1 cellular context compared by ENCODE assay signal in the genomic region with DNA sequence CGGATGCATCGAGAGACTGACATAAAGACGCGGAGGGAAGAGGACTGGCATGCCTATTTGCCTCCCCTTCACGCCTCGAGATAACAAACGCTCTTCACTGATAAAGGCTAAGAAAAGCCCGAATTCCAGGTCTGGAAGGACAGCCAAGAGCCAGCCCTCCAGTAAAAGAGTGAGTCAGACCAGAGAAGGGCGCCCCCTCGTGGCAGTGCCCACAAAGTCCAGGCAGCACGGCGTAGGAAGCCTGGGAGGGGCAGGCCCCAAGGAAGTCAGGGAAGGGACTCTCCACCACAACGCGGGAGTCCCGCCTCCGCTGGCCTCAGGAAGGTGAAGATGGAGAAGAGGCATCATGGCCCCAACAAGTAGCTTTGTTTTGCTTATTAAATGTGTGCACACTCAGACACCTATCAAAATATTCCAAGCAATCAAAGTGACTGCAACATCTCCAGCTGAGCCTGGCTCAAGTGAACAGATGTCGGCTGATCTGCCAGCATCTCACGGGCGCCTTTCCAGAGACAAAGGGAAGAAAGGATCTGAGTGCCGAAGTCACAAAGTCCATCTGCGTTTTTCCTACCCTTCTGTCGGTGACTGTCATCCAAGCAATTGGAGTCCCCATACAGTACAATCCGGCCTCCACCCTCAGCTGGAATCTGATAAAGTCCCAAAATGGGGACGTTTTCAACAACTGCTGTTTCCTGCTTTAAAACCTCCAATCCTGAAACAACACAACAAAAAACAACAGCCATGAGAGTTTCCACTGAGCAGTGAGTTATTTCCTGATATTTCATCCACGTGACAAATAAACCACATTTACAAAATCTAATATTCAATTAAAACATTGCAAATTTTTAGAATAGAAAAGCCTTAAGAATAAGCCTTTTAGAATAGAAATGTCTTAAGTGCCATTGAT.
TF ChIP-seq lines count a peak whose summit lies in the region.

No MANE protein-coding gene starts in this region.

TF ChIP-seq in HepG2, 621 proteins besides CTCF, POLR2A, EP300 and RAD21 (continued from another document and continues in another):
- TF ChIP-seq ZNF687 (CRISPR knock-in tag; IDR thresholded peaks at IDR 0.05) (peak; percentile 55), ZNF720 (CRISPR knock-in tag; IDR thresholded peaks at IDR 0.05) (no peak), NFE2L1 (CRISPR knock-in tag; IDR thresholded peaks at IDR 0.05; ENCODE audit: borderline replicate concordance) (no peak), ZNF512 (CRISPR knock-in tag; IDR thresholded peaks at IDR 0.05) (no peak), ZSCAN21 (CRISPR knock-in tag; IDR thresholded peaks at IDR 0.05; ENCODE audit: borderline replicate concordance) (no peak), ZNF180 (CRISPR knock-in tag; IDR thresholded peaks at IDR 0.05; ENCODE audit: borderline replicate concordance, low read depth) (no peak), HHEX (CRISPR knock-in tag; IDR thresholded peaks at IDR 0.05) (no peak), NAIF1 (CRISPR knock-in tag; IDR thresholded peaks at IDR 0.05; ENCODE audit: borderline replicate concordance) (no peak), ZFP90 (CRISPR knock-in tag; IDR thresholded peaks at IDR 0.05; ENCODE audit: borderline replicate concordance) (no peak), NFKBIZ (CRISPR knock-in tag; IDR thresholded peaks at IDR 0.05) (no peak), DMAP1 (CRISPR knock-in tag; IDR thresholded peaks at IDR 0.05) (no peak), ZNF317 (CRISPR knock-in tag; IDR thresholded peaks at IDR 0.05) (no peak), NFKB2 (CRISPR knock-in tag; IDR thresholded peaks at IDR 0.05; ENCODE audit: borderline replicate concordance) (peak; percentile 56; the same call in 1 of the 2 replicates), NCOA2 (CRISPR knock-in tag; IDR thresholded peaks at IDR 0.05) (no peak), HES4 (CRISPR knock-in tag; IDR thresholded peaks at IDR 0.05; ENCODE audit: borderline replicate concordance) (0 out of 2 replicates have a peak, but pooled peaks have one; percentile 40), MXD4 (CRISPR knock-in tag; IDR thresholded peaks at IDR 0.05) (no peak), EED (CRISPR knock-in tag; IDR thresholded peaks at IDR 0.05) (no peak; the same call in 1 of the 2 replicates), ZNF557 (CRISPR knock-in tag; IDR thresholded peaks at IDR 0.05) (no peak), STAG1 (CRISPR knock-in tag; IDR thresholded peaks at IDR 0.05) (peak; percentile 80), ETS1 (CRISPR knock-in tag; IDR thresholded peaks at IDR 0.05) (no peak), ZBTB33 (CRISPR knock-in tag; IDR thresholded peaks at IDR 0.05) (peak; percentile 62), FOXC1 (CRISPR knock-in tag; IDR thresholded peaks at IDR 0.05; ENCODE audit: borderline replicate concordance) (0 out of 2 replicates have a peak, but pooled peaks have one; percentile 37), CCDC6 (CRISPR knock-in tag; IDR thresholded peaks at IDR 0.05) (no peak), ZNF335 (CRISPR knock-in tag; IDR thresholded peaks at IDR 0.05) (no peak), PRPF4 (IDR thresholded peaks at IDR 0.05; ENCODE audit: low read depth, low read length, poor library complexity, severe bottlenecking) (peak; percentile 30), ZNF652 (CRISPR knock-in tag; IDR thresholded peaks at IDR 0.05; ENCODE audit: borderline replicate concordance, low read depth) (no peak), ZNF260 (CRISPR knock-in tag; IDR thresholded peaks at IDR 0.05; ENCODE audit: borderline replicate concordance, low read depth) (no peak), ASH2L (IDR thresholded peaks at IDR 0.05; ENCODE audit: insufficient read length, low read depth, low read length) (no peak), ZKSCAN5 (CRISPR knock-in tag; IDR thresholded peaks at IDR 0.05) (no peak), GTF2F1 (IDR thresholded peaks at IDR 0.05; ENCODE audit: low read length) (no peak)
- TF ChIP-seq, protein P1, sequence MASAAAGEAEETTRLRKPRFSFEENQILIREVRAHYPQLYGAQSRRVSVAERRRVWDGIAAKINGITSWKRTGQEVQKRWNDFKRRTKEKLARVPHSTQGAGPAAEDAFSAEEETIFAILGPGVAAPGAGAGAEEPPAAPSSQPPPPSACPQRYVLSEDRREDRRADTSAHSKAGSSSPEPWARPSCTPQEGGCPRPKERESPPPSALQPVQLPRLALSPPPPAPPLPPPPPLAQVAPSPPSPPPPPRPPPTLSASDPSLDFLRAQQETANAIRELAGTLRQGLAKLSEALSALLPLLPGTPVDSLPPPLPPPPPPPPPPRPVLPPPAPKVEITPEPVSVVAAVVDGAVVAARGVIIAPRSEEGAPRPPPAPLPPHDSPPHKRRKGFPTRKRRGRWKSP (CRISPR knock-in tag; IDR thresholded peaks at IDR 0.05): no peak
- TF ChIP-seq, protein P2, sequence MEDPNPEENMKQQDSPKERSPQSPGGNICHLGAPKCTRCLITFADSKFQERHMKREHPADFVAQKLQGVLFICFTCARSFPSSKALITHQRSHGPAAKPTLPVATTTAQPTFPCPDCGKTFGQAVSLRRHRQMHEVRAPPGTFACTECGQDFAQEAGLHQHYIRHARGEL (CRISPR knock-in tag; IDR thresholded peaks at IDR 0.05): no peak
- TF ChIP-seq, protein P3, sequence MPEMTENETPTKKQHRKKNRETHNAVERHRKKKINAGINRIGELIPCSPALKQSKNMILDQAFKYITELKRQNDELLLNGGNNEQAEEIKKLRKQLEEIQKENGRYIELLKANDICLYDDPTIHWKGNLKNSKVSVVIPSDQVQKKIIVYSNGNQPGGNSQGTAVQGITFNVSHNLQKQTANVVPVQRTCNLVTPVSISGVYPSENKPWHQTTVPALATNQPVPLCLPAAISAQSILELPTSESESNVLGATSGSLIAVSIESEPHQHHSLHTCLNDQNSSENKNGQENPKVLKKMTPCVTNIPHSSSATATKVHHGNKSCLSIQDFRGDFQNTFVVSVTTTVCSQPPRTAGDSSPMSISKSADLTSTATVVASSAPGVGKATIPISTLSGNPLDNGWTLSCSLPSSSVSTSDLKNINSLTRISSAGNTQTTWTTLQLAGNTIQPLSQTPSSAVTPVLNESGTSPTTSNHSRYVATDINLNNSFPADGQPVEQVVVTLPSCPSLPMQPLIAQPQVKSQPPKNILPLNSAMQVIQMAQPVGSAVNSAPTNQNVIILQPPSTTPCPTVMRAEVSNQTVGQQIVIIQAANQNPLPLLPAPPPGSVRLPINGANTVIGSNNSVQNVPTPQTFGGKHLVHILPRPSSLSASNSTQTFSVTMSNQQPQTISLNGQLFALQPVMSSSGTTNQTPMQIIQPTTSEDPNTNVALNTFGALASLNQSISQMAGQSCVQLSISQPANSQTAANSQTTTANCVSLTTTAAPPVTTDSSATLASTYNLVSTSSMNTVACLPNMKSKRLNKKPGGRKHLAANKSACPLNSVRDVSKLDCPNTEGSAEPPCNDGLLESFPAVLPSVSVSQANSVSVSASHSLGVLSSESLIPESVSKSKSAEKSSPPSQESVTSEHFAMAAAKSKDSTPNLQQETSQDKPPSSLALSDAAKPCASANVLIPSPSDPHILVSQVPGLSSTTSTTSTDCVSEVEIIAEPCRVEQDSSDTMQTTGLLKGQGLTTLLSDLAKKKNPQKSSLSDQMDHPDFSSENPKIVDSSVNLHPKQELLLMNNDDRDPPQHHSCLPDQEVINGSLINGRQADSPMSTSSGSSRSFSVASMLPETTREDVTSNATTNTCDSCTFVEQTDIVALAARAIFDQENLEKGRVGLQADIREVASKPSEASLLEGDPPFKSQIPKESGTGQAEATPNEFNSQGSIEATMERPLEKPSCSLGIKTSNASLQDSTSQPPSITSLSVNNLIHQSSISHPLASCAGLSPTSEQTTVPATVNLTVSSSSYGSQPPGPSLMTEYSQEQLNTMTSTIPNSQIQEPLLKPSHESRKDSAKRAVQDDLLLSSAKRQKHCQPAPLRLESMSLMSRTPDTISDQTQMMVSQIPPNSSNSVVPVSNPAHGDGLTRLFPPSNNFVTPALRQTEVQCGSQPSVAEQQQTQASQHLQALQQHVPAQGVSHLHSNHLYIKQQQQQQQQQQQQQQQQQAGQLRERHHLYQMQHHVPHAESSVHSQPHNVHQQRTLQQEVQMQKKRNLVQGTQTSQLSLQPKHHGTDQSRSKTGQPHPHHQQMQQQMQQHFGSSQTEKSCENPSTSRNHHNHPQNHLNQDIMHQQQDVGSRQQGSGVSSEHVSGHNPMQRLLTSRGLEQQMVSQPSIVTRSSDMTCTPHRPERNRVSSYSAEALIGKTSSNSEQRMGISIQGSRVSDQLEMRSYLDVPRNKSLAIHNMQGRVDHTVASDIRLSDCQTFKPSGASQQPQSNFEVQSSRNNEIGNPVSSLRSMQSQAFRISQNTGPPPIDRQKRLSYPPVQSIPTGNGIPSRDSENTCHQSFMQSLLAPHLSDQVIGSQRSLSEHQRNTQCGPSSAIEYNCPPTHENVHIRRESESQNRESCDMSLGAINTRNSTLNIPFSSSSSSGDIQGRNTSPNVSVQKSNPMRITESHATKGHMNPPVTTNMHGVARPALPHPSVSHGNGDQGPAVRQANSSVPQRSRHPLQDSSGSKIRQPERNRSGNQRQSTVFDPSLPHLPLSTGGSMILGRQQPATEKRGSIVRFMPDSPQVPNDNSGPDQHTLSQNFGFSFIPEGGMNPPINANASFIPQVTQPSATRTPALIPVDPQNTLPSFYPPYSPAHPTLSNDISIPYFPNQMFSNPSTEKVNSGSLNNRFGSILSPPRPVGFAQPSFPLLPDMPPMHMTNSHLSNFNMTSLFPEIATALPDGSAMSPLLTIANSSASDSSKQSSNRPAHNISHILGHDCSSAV (CRISPR knock-in tag; IDR thresholded peaks at IDR 0.05; ENCODE audit: borderline replicate concordance): no peak
